26 cellular contexts compared by ENCODE assay signal in the genomic region with DNA sequence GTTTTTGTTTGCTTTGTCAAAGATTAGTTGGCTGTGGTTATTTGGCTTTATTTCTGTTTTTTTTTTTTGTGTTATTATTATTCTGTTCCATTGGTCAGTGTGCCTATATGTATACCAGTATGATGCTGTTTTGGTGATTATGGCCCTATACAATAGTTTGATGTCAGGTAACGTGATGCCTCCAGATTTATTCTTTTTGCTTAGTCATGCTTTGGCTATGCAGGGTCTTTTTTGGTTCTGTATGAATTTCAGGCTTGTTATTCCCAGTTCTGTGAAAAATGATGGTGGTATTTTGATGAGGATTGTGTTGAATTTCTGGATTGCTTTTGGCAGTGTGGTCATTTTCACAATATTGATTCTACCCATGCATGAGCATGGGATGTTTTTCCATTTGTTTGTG.
"Had no signal": no experiment of that assay in that cellular context is flagged by ENCODE, and none has a peak within 500 bp of the region (broad histone marks: within the 10 kb centered on the region; RNA-seq: fewer than 3 reads in every experiment).

No MANE protein-coding gene starts in this region.

- H3K4me1 ChIP-seq: neural progenitor cell, parathyroid adenoma, psoas muscle, sigmoid colon, stomach, thyroid gland, tibial nerve, upper lobe of left lung, vagina had no signal

- H3K9ac ChIP-seq: neural progenitor cell, parathyroid adenoma had no signal

- FAIRE-seq: small intestine, urothelium cell line had no signal

- H3K27me3 ChIP-seq: neural progenitor cell, ovary, sigmoid colon, stomach, thyroid gland, tibial nerve, upper lobe of left lung, vagina had no signal

- H3K9me3 ChIP-seq: ovary, thoracic aorta, thyroid gland, vagina had no signal

- H3K4me3 ChIP-seq: neural progenitor cell, ovary, psoas muscle, sigmoid colon, stomach, thoracic aorta, thyroid gland, tibial nerve, upper lobe of left lung, vagina had no signal

- H2AFZ ChIP-seq: neural progenitor cell, parathyroid adenoma had no signal

- DNase-seq: naive B cell; natural killer cell; occipital lobe; ovary; posterior cingulate gyrus; psoas muscle; right cardiac atrium; sigmoid colon; small intestine; stimulated activated CD4-positive, alpha-beta T cell treated with anti-CD3 and anti-CD28 coated beads, Interleukin-15, amount 100 ng/mL, for 24 hours; stimulated activated CD4-positive, alpha-beta T cell treated with anti-CD3 and anti-CD28 coated beads, Interleukin-2, amount 100 ng/mL, for 24 hours; stimulated activated CD4-positive, alpha-beta T cell treated with anti-CD3 and anti-CD28 coated beads, Interleukin-2, amount 100 ng/mL, for 48 hours; stimulated activated CD4-positive, alpha-beta T cell treated with anti-CD3 and anti-CD28 coated beads, Interleukin-4, amount 100 ng/mL, for 24 hours; stimulated activated naive B cell treated with anti-CD40 and anti-IgM and Interleukin-4, amounts not matched to agents 10 μg/mL and 1 μg/mL and 100 μg/mL, for 72 hours; stimulated activated naive CD4-positive, alpha-beta T cell treated with Interleukin-2 at 50 U/mL for 16 hours; stomach; thyroid gland; trophoblast cell; upper lobe of left lung had no signal

- H3K27ac ChIP-seq: neural progenitor cell, ovary, parathyroid adenoma, psoas muscle, sigmoid colon, stomach, thoracic aorta, thyroid gland, tibial nerve, upper lobe of left lung, vagina had no signal

- H3K36me3 ChIP-seq: neural progenitor cell, ovary, sigmoid colon, stomach, thoracic aorta, thyroid gland, tibial nerve, upper lobe of left lung, vagina had no signal

- H3K79me2 ChIP-seq: parathyroid adenoma had no signal

- ATAC-seq: natural killer cell; psoas muscle; right cardiac atrium; stimulated activated effector memory CD8-positive, alpha-beta T cell treated with anti-CD3 and anti-CD28 coated beads, Interleukin-12 subunit alpha, Interleukin-12 subunit beta, amount 100 ng/mL, for 72 hours; stimulated activated naive B cell treated with anti-CD40 and anti-IgM and Interleukin-4, amounts not matched to agents 10 μg/mL and 1 μg/mL and 100 μg/mL, for 72 hours had no signal

- H3K4me2 ChIP-seq: neural progenitor cell had no signal
